Comparison of ENCODE assay signal across 2 cellular contexts in the genomic region with DNA sequence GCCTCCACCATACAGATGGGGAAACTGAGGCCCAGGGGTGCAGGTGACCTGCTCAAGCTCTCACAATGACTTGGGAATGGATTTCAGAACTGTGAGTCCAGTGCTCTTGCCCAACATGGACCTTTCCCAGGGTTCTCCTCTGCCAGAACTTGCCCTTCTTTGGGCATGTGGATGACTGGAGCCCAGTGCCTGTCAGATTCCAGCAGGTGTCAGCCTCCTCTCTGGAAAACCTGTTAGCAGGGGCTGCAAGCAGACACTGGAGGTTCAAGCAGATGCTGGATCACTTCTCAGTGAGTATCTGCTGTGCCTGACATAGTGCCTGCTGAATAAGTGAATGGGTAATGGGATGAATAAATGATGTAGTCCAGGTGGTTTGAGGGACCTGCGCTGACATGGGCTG.
TF ChIP-seq lines count a peak whose summit lies in the region.

No MANE protein-coding gene starts in this region.

TF ChIP-seq in GM12878, 131 proteins besides CTCF, POLR2A, EP300 and RAD21:
- peak; percentile 36 for TF ChIP-seq SMC3 (IDR thresholded peaks at IDR 0.05; ENCODE audit: borderline replicate concordance, low read length)
- TF ChIP-seq ZBED1 (IDR thresholded peaks at IDR 0.05; ENCODE audit: borderline replicate concordance): no peak
- TF ChIP-seq, protein P1, sequence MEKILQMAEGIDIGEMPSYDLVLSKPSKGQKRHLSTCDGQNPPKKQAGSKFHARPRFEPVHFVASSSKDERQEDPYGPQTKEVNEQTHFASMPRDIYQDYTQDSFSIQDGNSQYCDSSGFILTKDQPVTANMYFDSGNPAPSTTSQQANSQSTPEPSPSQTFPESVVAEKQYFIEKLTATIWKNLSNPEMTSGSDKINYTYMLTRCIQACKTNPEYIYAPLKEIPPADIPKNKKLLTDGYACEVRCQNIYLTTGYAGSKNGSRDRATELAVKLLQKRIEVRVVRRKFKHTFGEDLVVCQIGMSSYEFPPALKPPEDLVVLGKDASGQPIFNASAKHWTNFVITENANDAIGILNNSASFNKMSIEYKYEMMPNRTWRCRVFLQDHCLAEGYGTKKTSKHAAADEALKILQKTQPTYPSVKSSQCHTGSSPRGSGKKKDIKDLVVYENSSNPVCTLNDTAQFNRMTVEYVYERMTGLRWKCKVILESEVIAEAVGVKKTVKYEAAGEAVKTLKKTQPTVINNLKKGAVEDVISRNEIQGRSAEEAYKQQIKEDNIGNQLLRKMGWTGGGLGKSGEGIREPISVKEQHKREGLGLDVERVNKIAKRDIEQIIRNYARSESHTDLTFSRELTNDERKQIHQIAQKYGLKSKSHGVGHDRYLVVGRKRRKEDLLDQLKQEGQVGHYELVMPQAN (conservative IDR thresholded peaks at IDR 0.05): no peak

TF ChIP-seq in SK-N-SH treated with all-trans-retinoic acid at 6 μM for 48 hours, 23 proteins besides CTCF, POLR2A, EP300 and RAD21:
- TF ChIP-seq ZFP30 (CRISPR knock-in tag; IDR thresholded peaks at IDR 0.05): no peak
- TF ChIP-seq, protein P2, sequence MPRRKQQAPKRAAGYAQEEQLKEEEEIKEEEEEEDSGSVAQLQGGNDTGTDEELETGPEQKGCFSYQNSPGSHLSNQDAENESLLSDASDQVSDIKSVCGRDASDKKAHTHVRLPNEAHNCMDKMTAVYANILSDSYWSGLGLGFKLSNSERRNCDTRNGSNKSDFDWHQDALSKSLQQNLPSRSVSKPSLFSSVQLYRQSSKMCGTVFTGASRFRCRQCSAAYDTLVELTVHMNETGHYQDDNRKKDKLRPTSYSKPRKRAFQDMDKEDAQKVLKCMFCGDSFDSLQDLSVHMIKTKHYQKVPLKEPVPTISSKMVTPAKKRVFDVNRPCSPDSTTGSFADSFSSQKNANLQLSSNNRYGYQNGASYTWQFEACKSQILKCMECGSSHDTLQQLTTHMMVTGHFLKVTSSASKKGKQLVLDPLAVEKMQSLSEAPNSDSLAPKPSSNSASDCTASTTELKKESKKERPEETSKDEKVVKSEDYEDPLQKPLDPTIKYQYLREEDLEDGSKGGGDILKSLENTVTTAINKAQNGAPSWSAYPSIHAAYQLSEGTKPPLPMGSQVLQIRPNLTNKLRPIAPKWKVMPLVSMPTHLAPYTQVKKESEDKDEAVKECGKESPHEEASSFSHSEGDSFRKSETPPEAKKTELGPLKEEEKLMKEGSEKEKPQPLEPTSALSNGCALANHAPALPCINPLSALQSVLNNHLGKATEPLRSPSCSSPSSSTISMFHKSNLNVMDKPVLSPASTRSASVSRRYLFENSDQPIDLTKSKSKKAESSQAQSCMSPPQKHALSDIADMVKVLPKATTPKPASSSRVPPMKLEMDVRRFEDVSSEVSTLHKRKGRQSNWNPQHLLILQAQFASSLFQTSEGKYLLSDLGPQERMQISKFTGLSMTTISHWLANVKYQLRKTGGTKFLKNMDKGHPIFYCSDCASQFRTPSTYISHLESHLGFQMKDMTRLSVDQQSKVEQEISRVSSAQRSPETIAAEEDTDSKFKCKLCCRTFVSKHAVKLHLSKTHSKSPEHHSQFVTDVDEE (CRISPR knock-in tag; IDR thresholded peaks at IDR 0.05): no peak
- TF ChIP-seq TOX (CRISPR knock-in tag; IDR thresholded peaks at IDR 0.05; ENCODE audit: borderline replicate concordance): no peak
- TF ChIP-seq SNAI2 (CRISPR knock-in tag; IDR thresholded peaks at IDR 0.05): no peak
- no peak for TF ChIP-seq PPARA (CRISPR knock-in tag; IDR thresholded peaks at IDR 0.05; ENCODE audit: borderline replicate concordance)
- no peak for TF ChIP-seq ESRRG (CRISPR knock-in tag; IDR thresholded peaks at IDR 0.05)
- no peak for TF ChIP-seq CSDC2 (CRISPR knock-in tag; IDR thresholded peaks at IDR 0.05)
- no peak for TF ChIP-seq ZFP3 (CRISPR knock-in tag; IDR thresholded peaks at IDR 0.05)
- no peak for TF ChIP-seq TCF4 (CRISPR knock-in tag; IDR thresholded peaks at IDR 0.05; ENCODE audit: borderline replicate concordance)
- no peak for TF ChIP-seq RARB (CRISPR knock-in tag; IDR thresholded peaks at IDR 0.05)
- TF ChIP-seq GLIS3 (CRISPR knock-in tag; IDR thresholded peaks at IDR 0.05): no peak
- TF ChIP-seq, protein P3, sequence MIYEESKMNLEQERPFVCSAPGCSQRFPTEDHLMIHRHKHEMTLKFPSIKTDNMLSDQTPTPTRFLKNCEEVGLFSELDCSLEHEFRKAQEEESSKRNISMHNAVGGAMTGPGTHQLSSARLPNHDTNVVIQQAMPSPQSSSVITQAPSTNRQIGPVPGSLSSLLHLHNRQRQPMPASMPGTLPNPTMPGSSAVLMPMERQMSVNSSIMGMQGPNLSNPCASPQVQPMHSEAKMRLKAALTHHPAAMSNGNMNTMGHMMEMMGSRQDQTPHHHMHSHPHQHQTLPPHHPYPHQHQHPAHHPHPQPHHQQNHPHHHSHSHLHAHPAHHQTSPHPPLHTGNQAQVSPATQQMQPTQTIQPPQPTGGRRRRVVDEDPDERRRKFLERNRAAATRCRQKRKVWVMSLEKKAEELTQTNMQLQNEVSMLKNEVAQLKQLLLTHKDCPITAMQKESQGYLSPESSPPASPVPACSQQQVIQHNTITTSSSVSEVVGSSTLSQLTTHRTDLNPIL (CRISPR knock-in tag; IDR thresholded peaks at IDR 0.05; ENCODE audit: low read depth): no peak
- no peak for TF ChIP-seq ZC3H10 (CRISPR knock-in tag; IDR thresholded peaks at IDR 0.05)
- TF ChIP-seq, protein P4, sequence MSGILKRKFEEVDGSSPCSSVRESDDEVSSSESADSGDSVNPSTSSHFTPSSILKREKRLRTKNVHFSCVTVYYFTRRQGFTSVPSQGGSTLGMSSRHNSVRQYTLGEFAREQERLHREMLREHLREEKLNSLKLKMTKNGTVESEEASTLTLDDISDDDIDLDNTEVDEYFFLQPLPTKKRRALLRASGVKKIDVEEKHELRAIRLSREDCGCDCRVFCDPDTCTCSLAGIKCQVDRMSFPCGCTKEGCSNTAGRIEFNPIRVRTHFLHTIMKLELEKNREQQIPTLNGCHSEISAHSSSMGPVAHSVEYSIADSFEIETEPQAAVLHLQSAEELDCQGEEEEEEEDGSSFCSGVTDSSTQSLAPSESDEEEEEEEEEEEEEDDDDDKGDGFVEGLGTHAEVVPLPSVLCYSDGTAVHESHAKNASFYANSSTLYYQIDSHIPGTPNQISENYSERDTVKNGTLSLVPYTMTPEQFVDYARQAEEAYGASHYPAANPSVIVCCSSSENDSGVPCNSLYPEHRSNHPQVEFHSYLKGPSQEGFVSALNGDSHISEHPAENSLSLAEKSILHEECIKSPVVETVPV (CRISPR knock-in tag; IDR thresholded peaks at IDR 0.05): no peak
- no peak for TF ChIP-seq ZNF8 (CRISPR knock-in tag; IDR thresholded peaks at IDR 0.05)
- no peak for TF ChIP-seq OSR1 (CRISPR knock-in tag; IDR thresholded peaks at IDR 0.05)
- TF ChIP-seq ZNF70 (CRISPR knock-in tag; IDR thresholded peaks at IDR 0.05): no peak
- TF ChIP-seq ISL1 (CRISPR knock-in tag; IDR thresholded peaks at IDR 0.05): no peak
